16 cellular contexts compared by ENCODE assay signal in the genomic region with DNA sequence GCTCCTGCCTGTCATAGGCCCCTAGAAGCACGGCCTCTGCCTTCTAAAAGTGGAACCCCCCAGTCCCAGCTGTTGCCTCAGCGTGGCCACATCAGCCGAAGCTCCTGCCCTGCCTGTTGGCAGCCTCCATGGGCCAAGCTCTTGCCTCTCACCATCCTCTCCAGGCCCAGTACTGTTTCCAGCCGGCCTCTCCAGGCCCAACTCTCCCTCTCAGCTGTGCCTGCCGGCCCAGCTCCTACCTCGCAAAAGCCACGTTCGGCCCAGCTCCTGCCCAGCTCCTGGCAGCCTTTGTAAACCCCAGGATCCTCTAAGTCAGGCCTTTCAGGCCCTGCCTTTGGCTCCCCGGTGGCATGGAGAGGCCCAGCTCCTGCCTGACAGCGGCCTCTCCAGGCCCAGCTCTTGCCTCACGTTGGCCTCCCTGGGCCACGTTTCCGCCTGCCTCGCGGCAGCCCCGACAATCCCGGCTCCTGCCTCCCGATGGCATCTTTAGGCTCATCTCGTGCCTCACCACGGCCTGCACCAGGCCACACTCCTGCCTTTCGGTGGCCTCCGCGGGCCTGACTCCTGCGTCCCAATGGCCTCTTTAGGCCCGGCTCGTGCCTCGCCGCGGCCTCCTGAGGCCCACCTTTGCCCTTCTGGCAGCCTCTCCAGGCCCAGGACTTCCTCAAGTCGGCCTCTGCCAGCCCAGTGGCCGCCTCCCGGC. TPM values are rescaled to one million over a fixed set of nuclear protein-coding genes. Genes with fewer than 3 reads are reported as not detected.
DNase-seq lines count a peak whose midpoint lies in the region; ATAC-seq, FAIRE-seq and TF ChIP-seq lines count a peak whose summit lies in the region.
"Had no signal": no experiment of that assay in that cellular context is flagged by ENCODE, and none has a peak within 500 bp of the region (broad histone marks: within the 10 kb centered on the region; RNA-seq: fewer than 3 reads in every experiment).

No MANE protein-coding gene starts in this region.

- FAIRE-seq in frontal cortex (lab: Jason Lieb, UNC), result no peak
- FAIRE-seq: GM12878, GM18507, H54 had no signal

- no peak overlapping the region for H2BK15ac ChIP-seq in neuronal stem cell (ENCODE audit: low read length)

- peak overlapping the region; percentile 17 for H3K23ac ChIP-seq in neuronal stem cell (ENCODE audit: low read depth, low read length, poor library complexity)

- CTCF ChIA-PET in activated naive CD4-positive, alpha-beta T cell treated with anti-CD3 and anti-CD28 coated beads, Interleukin-2, amount 10 ng/mL, durations not matched to agents 7 days and 5 days (lab: Charles Lee), result interaction anchor here (0.9 kb wide), 1 partner anchor 8 kb away, joined by 4 read pairs; no protein-coding TSS in a partner anchor

- no peak overlapping the region for H3K27ac ChIP-seq in RWPE2 (ENCODE audit: poor library complexity, severe bottlenecking)
- no peak overlapping the region for H3K27ac ChIP-seq in endodermal cell (ENCODE audit: low read depth, low read length)
- no peak overlapping the region for H3K27ac ChIP-seq in neuronal stem cell (replicated peaks; ENCODE audit: low read length)
- H3K27ac ChIP-seq: 22Rv1 had no signal

- peak overlapping the region; percentile 19 for H3K27ac Mint-ChIP-seq in activated naive CD4-positive, alpha-beta T cell treated with anti-CD3 and anti-CD28 coated beads, Interleukin-2, amount 10 ng/mL, durations not matched to agents 7 days and 5 days
- peak overlapping the region; percentile 52 for H3K27ac Mint-ChIP-seq in endodermal cell

- H4K8ac ChIP-seq in neuronal stem cell (ENCODE audit: low read depth, low read length), result no peak overlapping the region

- no peak overlapping the region for H3K14ac ChIP-seq in neuronal stem cell (ENCODE audit: low read length)

- intact Hi-C loops in left colon (cut with DNase I, micrococcal nuclease), result no loop called here

- H3K9me3 Mint-ChIP-seq in activated naive CD4-positive, alpha-beta T cell treated with anti-CD3 and anti-CD28 coated beads, Interleukin-2, amount 10 ng/mL, durations not matched to agents 7 days and 5 days, result no peaks in the 10 kb centered on the region
- H3K9me3 Mint-ChIP-seq in endodermal cell, result no peaks in the 10 kb centered on the region
- H3K9me3 Mint-ChIP-seq: CD8-positive, alpha-beta memory T cell had no signal

- H3K36me3 ChIP-seq in RWPE2 (ENCODE audit: low read depth), result peaks cover 3% of the 10 kb centered on the region; the same call in 1 of the 2 replicates
- peaks cover 4% of the 10 kb centered on the region for H3K36me3 ChIP-seq in endodermal cell (ENCODE audit: control insufficient read depth, insufficient read depth, low read length)
- H3K36me3 ChIP-seq in neuronal stem cell (replicated peaks in 1 of 2; ENCODE audit: control insufficient read depth in 2 of 2, insufficient read depth in 2 of 2, low read length in 2 of 2), result peaks cover 13 to 20% of the 10 kb centered on the region in 2 donors

- H2BK12ac ChIP-seq in neuronal stem cell (ENCODE audit: low read length), result no peak overlapping the region

- H3K27me3 ChIP-seq in RWPE2 (ENCODE audit: insufficient read depth, poor library complexity, severe bottlenecking) (no peaks in the 10 kb centered on the region), endodermal cell (ENCODE audit: control insufficient read depth, insufficient read depth, low read length, poor library complexity, severe bottlenecking) (no peaks in the 10 kb centered on the region), neuronal stem cell (ENCODE audit: control insufficient read depth in 3 of 3, insufficient read depth in 3 of 3, low read depth in 1 of 3, low read length in 3 of 3) (no peaks in the 10 kb centered on the region)

- H2BK5ac ChIP-seq in neuronal stem cell (ENCODE audit: low read length), result no peak overlapping the region

- H2AFZ ChIP-seq in neuronal stem cell (ENCODE audit: low read length), result no peak overlapping the region

- 92 to 100% methylated on average over 21 to 32 of the region's 32 CpGs for WGBS in endodermal cell (ENCODE audit: insufficient coverage in 1 of 2, insufficient read length in 1 of 2), 2 experiments
- WGBS in neuronal stem cell (ENCODE audit: extremely low coverage in 2 of 2, insufficient read length in 2 of 2, insufficient replicate concordance in 1 of 2), 2 donors, result no CpG with 5 or more reads among the region's 32 CpGs

- H3K36me3 Mint-ChIP-seq in activated naive CD4-positive, alpha-beta T cell treated with anti-CD3 and anti-CD28 coated beads, Interleukin-2, amount 10 ng/mL, durations not matched to agents 7 days and 5 days, result peaks cover 3% of the 10 kb centered on the region
- peaks cover 4% of the 10 kb centered on the region for H3K36me3 Mint-ChIP-seq in endodermal cell (ENCODE audit: low read depth)

- no peak overlapping the region for H3K4me3 ChIP-seq in RWPE2 (ENCODE audit: severe bottlenecking)
- H3K4me3 ChIP-seq in endodermal cell (ENCODE audit: low read length), result no peak overlapping the region
- peak overlapping the region in 1 of 2 donors; percentile 24 for H3K4me3 ChIP-seq in neuronal stem cell (ENCODE audit: low read length in 2 of 2)
- H3K4me3 ChIP-seq: GM12878 had no signal

- 0 out of 3 replicates have a peak, but pooled peaks have one; percentile 15 for ATAC-seq in RWPE2 (ENCODE audit: low read depth)
- no peak for ATAC-seq in left colon
- ATAC-seq: GM12878 had no signal

- no peak overlapping the region for H3K4me2 ChIP-seq in neuronal stem cell (ENCODE audit: insufficient read depth, low read length, poor library complexity, severe bottlenecking)

- H3K9ac ChIP-seq in endodermal cell (ENCODE audit: extremely low read depth, low read length, poor library complexity, severe bottlenecking) (no peak overlapping the region), neuronal stem cell (ENCODE audit: low read depth, low read length, poor library complexity) (no peak overlapping the region)

- no peak overlapping the region for H2AK5ac ChIP-seq in neuronal stem cell (ENCODE audit: low read depth, low read length)

- no peak overlapping the region for H4K91ac ChIP-seq in neuronal stem cell (ENCODE audit: low read depth, low read length, poor library complexity)

- no peak overlapping the region for H3K4ac ChIP-seq in neuronal stem cell (ENCODE audit: low read length)

- no peaks in the 10 kb centered on the region for H3K4me1 Mint-ChIP-seq in activated naive CD4-positive, alpha-beta T cell treated with anti-CD3 and anti-CD28 coated beads, Interleukin-2, amount 10 ng/mL, durations not matched to agents 7 days and 5 days
- no peaks in the 10 kb centered on the region for H3K4me1 Mint-ChIP-seq in endodermal cell
- H3K4me1 Mint-ChIP-seq: CD14-positive monocyte; CD8-positive, alpha-beta memory T cell had no signal

- no peak overlapping the region for H2BK120ac ChIP-seq in neuronal stem cell (ENCODE audit: low read depth, low read length)

- no peak for TF ChIP-seq CTCF in RWPE2 (IDR thresholded peaks at IDR 0.05; ENCODE audit: poor library complexity, severe bottlenecking)
- TF ChIP-seq CTCF in endodermal cell (conservative IDR thresholded peaks at IDR 0.05), result no peak

- H3K9me3 ChIP-seq in RWPE2 (ENCODE audit: severe bottlenecking) (no peaks in the 10 kb centered on the region), endodermal cell (ENCODE audit: control insufficient read depth, low read length) (no peaks in the 10 kb centered on the region), neuronal stem cell (replicated peaks in 1 of 2; ENCODE audit: control insufficient read depth in 2 of 2, insufficient read depth in 1 of 2, low read depth in 1 of 2, low read length in 2 of 2) (no peaks in the 10 kb centered on the region)
- H3K9me3 ChIP-seq: Caco-2 had no signal

- peak overlapping the region; percentile 57 for H3K18ac ChIP-seq in neuronal stem cell (ENCODE audit: low read length)

- no peak for DNase-seq in activated naive CD4-positive, alpha-beta T cell treated with anti-CD3 and anti-CD28 coated beads, Interleukin-2, amount 10 ng/mL, durations not matched to agents 7 days and 5 days
- DNase-seq in activated naive CD4-positive, alpha-beta T cell (lab: John Stamatoyannopoulos, UW), result no peak
- DNase-seq in RWPE2 (ENCODE audit: low spot score), result no peak
- no peak for DNase-seq in endodermal cell
- no peak for DNase-seq in neuronal stem cell (ENCODE audit: low spot score)
- DNase-seq in frontal cortex (ENCODE audit: low spot score in 2 of 2), result no peak
- DNase-seq in NCI-H1092 (lab: John Stamatoyannopoulos, UW), result no peak
- no peak for DNase-seq in left colon
- DNase-seq: Caco-2; CD8-positive, alpha-beta memory T cell; DMS79 had no signal

- H3K79me1 ChIP-seq in neuronal stem cell (ENCODE audit: low read depth, low read length), result no peaks in the 10 kb centered on the region

- H3K4me1 ChIP-seq in RWPE2 (ENCODE audit: insufficient read depth, poor library complexity, severe bottlenecking), result no peaks in the 10 kb centered on the region
- H3K4me1 ChIP-seq in endodermal cell (ENCODE audit: control insufficient read depth, insufficient read depth, low read length), result no peaks in the 10 kb centered on the region
- H3K4me1 ChIP-seq in neuronal stem cell (ENCODE audit: control insufficient read depth in 2 of 2, insufficient read depth in 1 of 2, low read depth in 1 of 2, low read length in 2 of 2), result no peaks in the 10 kb centered on the region
- H3K4me1 ChIP-seq: Caco-2 had no signal

- no peak overlapping the region for H3K4me3 Mint-ChIP-seq in activated naive CD4-positive, alpha-beta T cell treated with anti-CD3 and anti-CD28 coated beads, Interleukin-2, amount 10 ng/mL, durations not matched to agents 7 days and 5 days
- H3K4me3 Mint-ChIP-seq in endodermal cell, result no peak overlapping the region
- H3K4me3 Mint-ChIP-seq: CD14-positive monocyte; CD8-positive, alpha-beta memory T cell had no signal

- H3K27me3 Mint-ChIP-seq in activated naive CD4-positive, alpha-beta T cell treated with anti-CD3 and anti-CD28 coated beads, Interleukin-2, amount 10 ng/mL, durations not matched to agents 7 days and 5 days, result no peaks in the 10 kb centered on the region
- H3K27me3 Mint-ChIP-seq in endodermal cell (ENCODE audit: insufficient read depth), result no peaks in the 10 kb centered on the region
- H3K27me3 Mint-ChIP-seq: CD8-positive, alpha-beta memory T cell had no signal

RNA-seq across cellular contexts. Expression of a gene that starts 17.5 kb away (rescaled TPM):
- total RNA-seq in endodermal cell (10 to 100 TPM; 77.9 to 79.8 TPM), frontal cortex (46.9 TPM), left colon (100 to 1,000 TPM; 121 TPM)
- 46.3 TPM for polyA plus RNA-seq in endodermal cell (2013, experiment 1 of 2)
- polyA plus RNA-seq in endodermal cell (2013, experiment 2 of 2), result 47.2 TPM
- polyA plus RNA-seq in neuronal stem cell (2013, experiment 1 of 2), result 45.8 TPM
- polyA plus RNA-seq in neuronal stem cell (2013, experiment 2 of 2), result 46.1 TPM
